ENCODE assay signal across 22 cellular contexts in genomic region chr14:73339206-73339605, GRCh38.
DNase-seq lines count a peak whose midpoint lies in the region; ATAC-seq, FAIRE-seq and TF ChIP-seq lines count a peak whose summit lies in the region.
"Had no signal": no experiment of that assay in that cellular context is flagged by ENCODE, and none has a peak within 500 bp of the region (broad histone marks: within the 10 kb centered on the region; RNA-seq: fewer than 3 reads in every experiment).

No MANE protein-coding gene starts in this region.

- H3K9me3 ChIP-seq in K562 (replicated peaks; ENCODE audit: control insufficient read depth, insufficient read depth, low read depth, low read length): no peaks in the 10 kb centered on the region
- H3K9me3 ChIP-seq in neutrophil: no peaks in the 10 kb centered on the region

- H3K9ac ChIP-seq in K562 (ENCODE audit: insufficient read depth in 1 of 2, low read depth in 2 of 2, low read length in 2 of 2): no peak overlapping the region

- ATAC-seq in activated naive CD8-positive, alpha-beta T cell treated with anti-CD3 and anti-CD28 coated beads, Interleukin-2, amount 10 ng/mL, durations not matched to agents 7 days and 5 days (ENCODE audit: low read depth): no peak
- no peak for ATAC-seq in activated naive CD8-positive, alpha-beta T cell treated with anti-CD3 and anti-CD28 coated beads, Interleukin-2, amount 50 U/mL, for 24 hours
- ATAC-seq in K562 (no peak), SK-N-SH treated with all-trans-retinoic acid at 6 μM for 48 hours (no peak), GM18858 (IDR thresholded peaks at IDR 0.05; ENCODE audit: unreplicated experiment) (no peak)
- ATAC-seq: CD8-positive, alpha-beta T cell had no signal

- TF ChIP-seq CTCF in K562 (IDR thresholded peaks at IDR 0.05 in 2 of 3, conservative IDR thresholded peaks at IDR 0.05 in 1 of 3; ENCODE audit: insufficient read depth in 2 of 3, low read depth in 1 of 3, low read length in 3 of 3): no peak
- no peak for TF ChIP-seq CTCF in neutrophil (IDR thresholded peaks at IDR 0.05)

- H3K4me1 ChIP-seq in K562 (replicated peaks in 1 of 2; ENCODE audit: control insufficient read depth in 2 of 2, insufficient read depth in 2 of 2, low read length in 2 of 2): peaks cover 2 to 4% of the 10 kb centered on the region in 2 experiments; a peak in 2 of 5 replicates
- H3K4me1 ChIP-seq in neutrophil (ENCODE audit: control insufficient read depth in 1 of 2, insufficient read depth in 1 of 2, low read depth in 1 of 2, low read length in 1 of 2): no peaks in the 10 kb centered on the region

- no peaks in the 10 kb centered on the region; the same call in 2 of the 3 replicates for H3K79me2 ChIP-seq in K562 (ENCODE audit: control insufficient read depth, insufficient read depth, low read length)

- DNase-seq in activated naive CD8-positive, alpha-beta T cell treated with anti-CD3 and anti-CD28 coated beads, Interleukin-2, amount 10 ng/mL, durations not matched to agents 7 days and 5 days: no peak
- DNase-seq in activated naive CD8-positive, alpha-beta T cell treated with anti-CD3 and anti-CD28 coated beads, Interleukin-2, amount 50 U/mL, for 24 hours: no peak
- DNase-seq in K562 (ENCODE audit: extremely low read depth in 1 of 4, low spot score in 3 of 4) (no peak), COLO668 (lab: John Stamatoyannopoulos, UW; ENCODE audit: unreplicated experiment) (no peak)
- DNase-seq: CD8-positive, alpha-beta T cell; DMS79; EL; GF-D8; KG1; MM.1S; NCI-H2029; NCI-H774; SHP77 had no signal

- H3K4me3 Mint-ChIP-seq in activated naive CD8-positive, alpha-beta T cell treated with anti-CD3 and anti-CD28 coated beads, Interleukin-2, amount 10 ng/mL, durations not matched to agents 7 days and 5 days: no peak overlapping the region
- no peak overlapping the region for H3K4me3 Mint-ChIP-seq in activated naive CD8-positive, alpha-beta T cell treated with anti-CD3 and anti-CD28 coated beads, Interleukin-2, amount 50 U/mL, for 24 hours
- H3K4me3 Mint-ChIP-seq: B cell; CD8-positive, alpha-beta T cell had no signal

- no peaks in the 10 kb centered on the region for H3K27me3 Mint-ChIP-seq in activated naive CD8-positive, alpha-beta T cell treated with anti-CD3 and anti-CD28 coated beads, Interleukin-2, amount 10 ng/mL, durations not matched to agents 7 days and 5 days
- no peaks in the 10 kb centered on the region for H3K27me3 Mint-ChIP-seq in activated naive CD8-positive, alpha-beta T cell treated with anti-CD3 and anti-CD28 coated beads, Interleukin-2, amount 50 U/mL, for 24 hours
- H3K27me3 Mint-ChIP-seq: B cell had no signal

- no peak for FAIRE-seq in K562 (lab: Jason Lieb, UNC)
- FAIRE-seq: GM12892, H54 had no signal

- no peaks in the 10 kb centered on the region for H3K9me3 Mint-ChIP-seq in activated naive CD8-positive, alpha-beta T cell treated with anti-CD3 and anti-CD28 coated beads, Interleukin-2, amount 10 ng/mL, durations not matched to agents 7 days and 5 days
- H3K9me3 Mint-ChIP-seq in activated naive CD8-positive, alpha-beta T cell treated with anti-CD3 and anti-CD28 coated beads, Interleukin-2, amount 50 U/mL, for 24 hours: no peaks in the 10 kb centered on the region
- H3K9me3 Mint-ChIP-seq: CD8-positive, alpha-beta T cell had no signal

- in situ Hi-C loops in K562 (cut with MboI): no loop called here

- H4K20me1 ChIP-seq in K562 (replicated peaks; ENCODE audit: control insufficient read depth, insufficient read depth, low read length): 0 out of 2 replicates have a peak, but pooled peaks cover 4% of the 10 kb centered on the region

- intact Hi-C loops in K562 (cut with micrococcal nuclease): no loop called here

- CTCF ChIA-PET in K562 (lab: Yijun Ruan, JAX; ENCODE audit: low intra/inter-chr PET ratio): no interaction called here

- no peak overlapping the region for H3K4me3 ChIP-seq in K562
- H3K4me3 ChIP-seq in neutrophil (ENCODE audit: low read depth in 1 of 2, low read length in 1 of 2): no peak overlapping the region

- H2AFZ ChIP-seq in K562 (ENCODE audit: low read depth, low read length): no peak overlapping the region

- TF ChIP-seq EP300 in K562 (IDR thresholded peaks at IDR 0.05; ENCODE audit: low read length): no peak

- H3K36me3 Mint-ChIP-seq in activated naive CD8-positive, alpha-beta T cell treated with anti-CD3 and anti-CD28 coated beads, Interleukin-2, amount 10 ng/mL, durations not matched to agents 7 days and 5 days: peaks cover under 1% of the 10 kb centered on the region
- no peaks in the 10 kb centered on the region for H3K36me3 Mint-ChIP-seq in activated naive CD8-positive, alpha-beta T cell treated with anti-CD3 and anti-CD28 coated beads, Interleukin-2, amount 50 U/mL, for 24 hours (ENCODE audit: low read depth)

- no peak for TF ChIP-seq POLR2A in K562 (conservative IDR thresholded peaks at IDR 0.05)

- H3K4me1 Mint-ChIP-seq in activated naive CD8-positive, alpha-beta T cell treated with anti-CD3 and anti-CD28 coated beads, Interleukin-2, amount 10 ng/mL, durations not matched to agents 7 days and 5 days: peaks cover 5% of the 10 kb centered on the region
- H3K4me1 Mint-ChIP-seq in activated naive CD8-positive, alpha-beta T cell treated with anti-CD3 and anti-CD28 coated beads, Interleukin-2, amount 50 U/mL, for 24 hours: peaks cover 2% of the 10 kb centered on the region

- H3K4me2 ChIP-seq in K562 (ENCODE audit: insufficient read depth, low read length): no peak overlapping the region

- H3K36me3 ChIP-seq in K562 (ENCODE audit: control insufficient read depth, insufficient read depth, low read length) (no peaks in the 10 kb centered on the region; the same call in 2 of the 3 replicates), neutrophil (peaks cover 16% of the 10 kb centered on the region)

- no peak for TF ChIP-seq RAD21 in K562 (CRISPR knock-in tag; conservative IDR thresholded peaks at IDR 0.05 in 1 of 2, IDR thresholded peaks at IDR 0.05 in 1 of 2)

- H3K9me1 ChIP-seq in K562 (ENCODE audit: control insufficient read depth, insufficient read depth, low read length): peaks cover 4% of the 10 kb centered on the region

- peak overlapping the region; percentile 34 for H3K27ac Mint-ChIP-seq in activated naive CD8-positive, alpha-beta T cell treated with anti-CD3 and anti-CD28 coated beads, Interleukin-2, amount 10 ng/mL, durations not matched to agents 7 days and 5 days
- no peak overlapping the region for H3K27ac Mint-ChIP-seq in activated naive CD8-positive, alpha-beta T cell treated with anti-CD3 and anti-CD28 coated beads, Interleukin-2, amount 50 U/mL, for 24 hours
- H3K27ac Mint-ChIP-seq: B cell; CD8-positive, alpha-beta T cell had no signal

- TSS peak; percentile 10 for BruUV-seq in K562 (replicated peaks; lab: Mats Ljungman, UMichigan)

- H3K27me3 ChIP-seq in K562 (ENCODE audit: control insufficient read depth in 2 of 2, insufficient read depth in 2 of 2, low read length in 2 of 2): no peaks in the 10 kb centered on the region
- no peaks in the 10 kb centered on the region for H3K27me3 ChIP-seq in neutrophil

- no peak overlapping the region for H3K27ac ChIP-seq in K562 (ENCODE audit: extremely low read depth, low read depth, low read length)
- H3K27ac ChIP-seq in neutrophil: peak overlapping the region; percentile 41
- H3K27ac ChIP-seq: 22Rv1, C4-2B, RWPE1 had no signal

- POLR2A ChIA-PET in activated naive CD8-positive, alpha-beta T cell treated with anti-CD3 and anti-CD28 coated beads, Interleukin-2, amount 10 ng/mL, durations not matched to agents 7 days and 5 days (lab: Charles Lee): no interaction called here
- POLR2A ChIA-PET in K562 (lab: Yijun Ruan, JAX): no interaction called here

TF ChIP-seq in K562, 482 proteins besides CTCF, POLR2A, EP300 and RAD21 (continues in another document):
- TF ChIP-seq ATF7 (IDR thresholded peaks at IDR 0.05): no peak
- no peak for TF ChIP-seq BCL6 (CRISPR knock-in tag; IDR thresholded peaks at IDR 0.05)
- no peak for TF ChIP-seq ZNF444 (CRISPR knock-in tag; IDR thresholded peaks at IDR 0.05)

TF ChIP-seq in SK-N-SH treated with all-trans-retinoic acid at 6 μM for 48 hours, 23 proteins besides CTCF, POLR2A, EP300 and RAD21 (continues in another document):
- TF ChIP-seq SNAI2 (CRISPR knock-in tag; IDR thresholded peaks at IDR 0.05) (no peak), ZNF8 (CRISPR knock-in tag; IDR thresholded peaks at IDR 0.05) (no peak), TOX (CRISPR knock-in tag; IDR thresholded peaks at IDR 0.05; ENCODE audit: borderline replicate concordance) (no peak), OSR1 (CRISPR knock-in tag; IDR thresholded peaks at IDR 0.05) (no peak), PPARA (CRISPR knock-in tag; IDR thresholded peaks at IDR 0.05; ENCODE audit: borderline replicate concordance) (no peak), BACH2 (CRISPR knock-in tag; IDR thresholded peaks at IDR 0.05; ENCODE audit: borderline replicate concordance) (no peak), ZFP3 (CRISPR knock-in tag; IDR thresholded peaks at IDR 0.05) (no peak), ISL1 (CRISPR knock-in tag; IDR thresholded peaks at IDR 0.05) (no peak), TSHZ2 (CRISPR knock-in tag; IDR thresholded peaks at IDR 0.05) (no peak)
